ENCODE assay signal across 13 cellular contexts in genomic region chr1:205518616-205519540, GRCh38. TPM values are rescaled to one million over a fixed set of nuclear protein-coding genes. Genes with fewer than 3 reads are reported as not detected.
DNase-seq lines count a peak whose midpoint lies in the region; ATAC-seq and TF ChIP-seq lines count a peak whose summit lies in the region.
"Had no signal": no experiment of that assay in that cellular context is flagged by ENCODE, and none has a peak within 500 bp of the region (broad histone marks: within the 10 kb centered on the region; RNA-seq: fewer than 3 reads in every experiment).

No MANE protein-coding gene starts in this region.

- peak overlapping the region; percentile 97 for H3K27ac ChIP-seq in layer of hippocampus (ENCODE audit: low read depth, low read length)
- H3K27ac ChIP-seq in sigmoid colon: peak overlapping the region in 3 of 4 donors; percentile 78 to 80 (median 80)
- H3K27ac ChIP-seq in aorta (ENCODE audit: low read depth in 1 of 2, low read length in 2 of 2): no peak overlapping the region
- H3K27ac ChIP-seq: upper lobe of right lung had no signal

- H3K36me3 ChIP-seq in sigmoid colon (no peaks in the 10 kb centered on the region), aorta (ENCODE audit: control insufficient read depth in 1 of 2, insufficient read depth in 2 of 2, low read length in 1 of 2) (no peaks in the 10 kb centered on the region)
- H3K36me3 ChIP-seq: upper lobe of right lung had no signal

- DNase-seq in DMS79 treated with DMSO at 0.1 percent for 48 hours (lab: John Stamatoyannopoulos, UW): peak; percentile 13
- no peak for DNase-seq in DMS79 (lab: John Stamatoyannopoulos, UW)
- DNase-seq in amygdala (lab: John Stamatoyannopoulos, UW): peak in 54 of 56 donors; percentile 40 to 96 (median 86)
- DNase-seq in sigmoid colon: no peak
- no peak for DNase-seq in aorta
- DNase-seq in activated CD8-positive, alpha-beta memory T cell treated with anti-CD3 and anti-CD28 coated beads, Interleukin-2, amount 50 U/mL, for 4 hours: no peak
- DNase-seq: activated CD4-positive, alpha-beta T cell treated with anti-CD3 and anti-CD28 coated beads, Interleukin-2, amount 50 U/mL, for 4 hours; immature natural killer cell; Karpas-422; naive B cell; upper lobe of right lung had no signal

- peaks cover 3 to 69% (median 55%) of the 10 kb centered on the region in 4 donors for H3K4me1 ChIP-seq in sigmoid colon
- H3K4me1 ChIP-seq in aorta (ENCODE audit: control insufficient read depth in 1 of 2, insufficient read depth in 2 of 2, low read length in 2 of 2): no peaks in the 10 kb centered on the region

- TF ChIP-seq POLR2A in sigmoid colon (IDR thresholded peaks at IDR 0.05): no peak

- H3K9me3 ChIP-seq in sigmoid colon (no peaks in the 10 kb centered on the region), aorta (ENCODE audit: control insufficient read depth, low read length) (no peaks in the 10 kb centered on the region)
- H3K9me3 ChIP-seq: upper lobe of right lung had no signal

- intact Hi-C loops in sigmoid colon (cut with DNase I): no loop called here
- intact Hi-C loops in aorta (cut with DNase I): no loop called here

- no peak for TF ChIP-seq EP300 in sigmoid colon (IDR thresholded peaks at IDR 0.05)

- WGBS in sigmoid colon, 2 donors: 53 to 75% methylated on average over 9 of the region's 9 CpGs
- WGBS in aorta, 2 donors: 76 to 80% methylated on average over 9 of the region's 9 CpGs

- ATAC-seq in GM21723 (IDR thresholded peaks at IDR 0.05; ENCODE audit: unreplicated experiment) (no peak), aorta (ENCODE audit: low FRiP score) (no peak)

- H3K27me3 ChIP-seq in layer of hippocampus (ENCODE audit: control insufficient read depth, insufficient read depth, low read length): no peaks in the 10 kb centered on the region
- no peaks in the 10 kb centered on the region for H3K27me3 ChIP-seq in sigmoid colon
- no peaks in the 10 kb centered on the region for H3K27me3 ChIP-seq in aorta (ENCODE audit: control insufficient read depth in 1 of 2, insufficient read depth in 2 of 2, low read length in 1 of 2)
- H3K27me3 ChIP-seq: upper lobe of right lung had no signal

- no peak for TF ChIP-seq CTCF in sigmoid colon (IDR thresholded peaks at IDR 0.05)

- H3K4me3 ChIP-seq in sigmoid colon (no peak overlapping the region), aorta (ENCODE audit: low read length in 2 of 2) (no peak overlapping the region)
- H3K4me3 ChIP-seq: upper lobe of right lung had no signal

RNA-seq across cellular contexts. Expression of gene CDK18, which starts 14.4 kb away (rescaled TPM):
- total RNA-seq in sigmoid colon (10 to 100 TPM in 2 of 4 donors, 1 to 10 TPM in 2; 6.7 to 14.3 (median 11.4) TPM), aorta (10 to 100 TPM; 47.1 to 80.7 TPM)
- polyA plus RNA-seq in sigmoid colon (10 to 100 TPM; 10.8 to 26.8 (median 14.3) TPM), aorta (10 to 100 TPM; 14.8 to 19.1 TPM)

Comparison
In these comparisons a context has a peak if more than half of its experiments do, and no peak if none do; other contexts are left out.
1. DNase-seq: peak in DMS79 treated with DMSO at 0.1 percent for 48 hours (single experiment) and amygdala (54 of 56); none in DMS79 (single experiment), sigmoid colon (single experiment), aorta (0 of 2) and activated CD8-positive, alpha-beta memory T cell treated with anti-CD3 and anti-CD28 coated beads, Interleukin-2, amount 50 U/mL, for 4 hours (single experiment).
2. H3K27ac ChIP-seq: peak in layer of hippocampus (single experiment) and sigmoid colon (3 of 4); none in aorta (0 of 2).